In the genomic region with DNA sequence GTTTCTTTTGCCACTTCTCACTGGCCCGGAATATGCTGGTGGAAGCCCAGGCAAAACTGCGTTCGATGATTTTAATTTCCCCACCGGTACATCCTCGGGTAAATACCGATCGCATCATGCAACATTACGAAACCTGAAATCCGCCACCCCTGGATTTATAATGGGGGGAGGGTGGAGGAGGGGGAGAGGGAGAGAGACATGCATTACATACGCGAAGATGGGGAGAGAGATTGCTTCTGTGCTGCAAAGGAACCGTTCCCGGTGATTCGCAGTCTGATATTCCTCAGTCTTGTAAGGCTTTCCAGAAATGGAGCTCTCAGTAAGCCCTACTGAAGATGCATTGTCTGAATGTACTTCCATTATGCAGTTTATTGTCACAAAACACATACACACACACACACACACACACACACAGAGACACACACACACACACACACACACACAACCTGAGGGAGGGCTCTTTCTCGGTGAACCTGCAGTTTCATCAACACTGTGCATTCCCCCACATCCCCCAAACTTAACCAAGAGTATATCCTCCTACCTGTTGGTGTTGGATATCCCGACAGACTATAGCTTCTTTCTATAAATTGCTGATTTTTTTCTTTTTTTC, we compare ENCODE assay signal across 8 cellular contexts. TPM values are rescaled to one million over a fixed set of nuclear protein-coding genes. Genes with fewer than 3 reads are reported as not detected.
A peak's percentile ranks its signal among the peaks of the same experiment; 100 is the strongest.
DNase-seq lines count a peak whose midpoint lies in the region; ATAC-seq and TF ChIP-seq lines count a peak whose summit lies in the region.

No MANE protein-coding gene starts in this region.

- H3K4me3 ChIP-seq in mammary epithelial cell (replicated peaks in 1 of 3; ENCODE audit: insufficient read depth in 1 of 3, low read depth in 2 of 3, low read length in 3 of 3) (peak overlapping the region; percentile 3 to 45 (median 39)), muscle layer of duodenum (ENCODE audit: low read depth in 1 of 2, low read length in 2 of 2) (peak overlapping the region; percentile 56 to 70), tibial nerve (peak overlapping the region in 2 of 4 donors; percentile 11 to 60)

- H3K4me1 ChIP-seq in mammary epithelial cell (ENCODE audit: insufficient read depth, low read length) (peaks cover 11% of the 10 kb centered on the region), muscle layer of duodenum (ENCODE audit: control insufficient read depth in 1 of 2, insufficient read depth in 2 of 2, low read length in 2 of 2) (peaks cover 0 to 14% of the 10 kb centered on the region in 2 donors), tibial nerve (peaks cover 0 to 21% (median 0%) of the 10 kb centered on the region in 4 donors)

- no peak overlapping the region for H3K27ac Mint-ChIP-seq in activated CD4-positive, alpha-beta T cell treated with anti-CD3 and anti-CD28 coated beads, Interleukin-2, amount 10 ng/mL, durations not matched to agents 24 days and 14 days
- H3K27ac Mint-ChIP-seq in activated CD4-positive, alpha-beta T cell treated with anti-CD3 and anti-CD28 coated beads, Interleukin-2, amount 10 ng/mL, durations not matched to agents 7 days and 5 days, result no peak overlapping the region

- H3K79me2 ChIP-seq in mammary epithelial cell (ENCODE audit: insufficient read depth, low read length), result no peaks in the 10 kb centered on the region

- H3K9me3 ChIP-seq in mammary epithelial cell (replicated peaks; ENCODE audit: insufficient read depth, low read length) (no peaks in the 10 kb centered on the region), muscle layer of duodenum (ENCODE audit: control insufficient read depth in 1 of 2, low read length in 2 of 2) (no peaks in the 10 kb centered on the region), tibial nerve (no peaks in the 10 kb centered on the region)

- POLR2A ChIA-PET in activated CD4-positive, alpha-beta T cell treated with anti-CD3 and anti-CD28 coated beads, Interleukin-2, amount 10 ng/mL, durations not matched to agents 7 days and 5 days (lab: Charles Lee), result no interaction called here

- CTCF ChIA-PET in activated CD4-positive, alpha-beta T cell treated with anti-CD3 and anti-CD28 coated beads, Interleukin-2, amount 10 ng/mL, durations not matched to agents 7 days and 5 days (lab: Charles Lee), result interaction anchor here (0.7 kb wide), 1 partner anchor 11 kb away, joined by 4 read pairs; no protein-coding TSS in a partner anchor
- CTCF ChIA-PET in mammary epithelial cell (lab: Charles Lee; ENCODE audit: low non-redundant PET), result no interaction called here

- H2AFZ ChIP-seq in mammary epithelial cell (ENCODE audit: low read depth, low read length), result peak overlapping the region; percentile 91

- dilution Hi-C loops in mammary epithelial cell (cut with HindIII; ENCODE audit: low sequenced_read_pairs), result no loop called here

- in situ Hi-C loops in mammary epithelial cell (cut with MboI; ENCODE audit: low sequenced_read_pairs in 2 of 2), result no loop called here

- TF ChIP-seq CTCF in mammary epithelial cell (conservative IDR thresholded peaks at IDR 0.05 in 1 of 2, IDR thresholded peaks at IDR 0.05 in 1 of 2; ENCODE audit: extremely low read depth in 1 of 2, insufficient read depth in 1 of 2, low read depth in 1 of 2, low read length in 2 of 2) (no peak), tibial nerve (IDR thresholded peaks at IDR 0.05) (no peak)

- 4% methylated on average over 14 of the region's 16 CpGs for WGBS in mammary epithelial cell (ENCODE audit: low coverage, missing lambda C conversion rate)
- WGBS in tibial nerve, 2 donors, result 22 to 37% methylated on average over 16 of the region's 16 CpGs

- no peak for TF ChIP-seq EP300 in tibial nerve (IDR thresholded peaks at IDR 0.05)

- no peaks in the 10 kb centered on the region for H4K20me1 ChIP-seq in mammary epithelial cell (ENCODE audit: insufficient read depth, low read length)

- intact Hi-C loops in activated CD4-positive, alpha-beta T cell treated with anti-CD3 and anti-CD28 coated beads, Interleukin-2, amount 10 ng/mL, durations not matched to agents 24 days and 14 days (cut with micrococcal nuclease), result no loop called here
- intact Hi-C loops in mammary epithelial cell (cut with micrococcal nuclease), result no loop called here

- H3K4me1 Mint-ChIP-seq in activated CD4-positive, alpha-beta T cell treated with anti-CD3 and anti-CD28 coated beads, Interleukin-2, amount 10 ng/mL, durations not matched to agents 24 days and 14 days, result peaks cover 4% of the 10 kb centered on the region
- H3K4me1 Mint-ChIP-seq in activated CD4-positive, alpha-beta T cell treated with anti-CD3 and anti-CD28 coated beads, Interleukin-2, amount 10 ng/mL, durations not matched to agents 7 days and 5 days, result peaks cover 2% of the 10 kb centered on the region

- H3K27me3 ChIP-seq in mammary epithelial cell (ENCODE audit: insufficient read depth, low read length) (peaks cover 4% of the 10 kb centered on the region), muscle layer of duodenum (ENCODE audit: low read depth, low read length) (no peaks in the 10 kb centered on the region), tibial nerve (no peaks in the 10 kb centered on the region)

- no peak for TF ChIP-seq POLR2A in tibial nerve (IDR thresholded peaks at IDR 0.05)

- ATAC-seq in GM18498 (IDR thresholded peaks at IDR 0.05; ENCODE audit: unreplicated experiment), result no peak

- no TSS peak for BruUV-seq in mammary epithelial cell (replicated peaks; lab: Mats Ljungman, UMichigan)

- H3K27me3 Mint-ChIP-seq in activated CD4-positive, alpha-beta T cell treated with anti-CD3 and anti-CD28 coated beads, Interleukin-2, amount 10 ng/mL, durations not matched to agents 24 days and 14 days, result peaks cover 43% of the 10 kb centered on the region
- peaks cover 44% of the 10 kb centered on the region for H3K27me3 Mint-ChIP-seq in activated CD4-positive, alpha-beta T cell treated with anti-CD3 and anti-CD28 coated beads, Interleukin-2, amount 10 ng/mL, durations not matched to agents 7 days and 5 days

- H3K9me3 Mint-ChIP-seq in activated CD4-positive, alpha-beta T cell treated with anti-CD3 and anti-CD28 coated beads, Interleukin-2, amount 10 ng/mL, durations not matched to agents 24 days and 14 days, result no peaks in the 10 kb centered on the region
- no peaks in the 10 kb centered on the region for H3K9me3 Mint-ChIP-seq in activated CD4-positive, alpha-beta T cell treated with anti-CD3 and anti-CD28 coated beads, Interleukin-2, amount 10 ng/mL, durations not matched to agents 7 days and 5 days

- no peaks in the 10 kb centered on the region for H3K36me3 ChIP-seq in mammary epithelial cell (ENCODE audit: insufficient read depth, low read length)
- no peaks in the 10 kb centered on the region for H3K36me3 ChIP-seq in muscle layer of duodenum (ENCODE audit: control insufficient read depth in 1 of 2, insufficient read depth in 2 of 2, low read length in 2 of 2)
- no peaks in the 10 kb centered on the region for H3K36me3 ChIP-seq in tibial nerve

- H3K27ac ChIP-seq in mammary epithelial cell (ENCODE audit: insufficient read depth, low read depth, low read length) (no peak overlapping the region), muscle layer of duodenum (ENCODE audit: low read length) (no peak overlapping the region), tibial nerve (no peak overlapping the region)

- H3K4me2 ChIP-seq in mammary epithelial cell (ENCODE audit: insufficient read depth, low read depth, low read length), result peak overlapping the region; percentile 73

- peak overlapping the region; percentile 46 for H3K4me3 Mint-ChIP-seq in activated CD4-positive, alpha-beta T cell treated with anti-CD3 and anti-CD28 coated beads, Interleukin-2, amount 10 ng/mL, durations not matched to agents 24 days and 14 days
- no peak overlapping the region for H3K4me3 Mint-ChIP-seq in activated CD4-positive, alpha-beta T cell treated with anti-CD3 and anti-CD28 coated beads, Interleukin-2, amount 10 ng/mL, durations not matched to agents 7 days and 5 days

- no peak overlapping the region for H3K9ac ChIP-seq in mammary epithelial cell (ENCODE audit: insufficient read depth, low read length)

- DNase-seq in activated CD4-positive, alpha-beta T cell treated with anti-CD3 and anti-CD28 coated beads, Interleukin-2, amount 10 ng/mL, durations not matched to agents 24 days and 14 days, result no peak
- no peak for DNase-seq in activated CD4-positive, alpha-beta T cell treated with anti-CD3 and anti-CD28 coated beads, Interleukin-2, amount 10 ng/mL, durations not matched to agents 7 days and 5 days
- DNase-seq in NCI-H1417 (lab: John Stamatoyannopoulos, UW) (peak; percentile 33 to 87 (median 68)), mammary epithelial cell (no peak), tibial nerve (ENCODE audit: low spot score in 2 of 2) (no peak), RPMI8226 (no peak)

- no peaks in the 10 kb centered on the region for H3K36me3 Mint-ChIP-seq in activated CD4-positive, alpha-beta T cell treated with anti-CD3 and anti-CD28 coated beads, Interleukin-2, amount 10 ng/mL, durations not matched to agents 24 days and 14 days (ENCODE audit: low read depth)
- H3K36me3 Mint-ChIP-seq in activated CD4-positive, alpha-beta T cell treated with anti-CD3 and anti-CD28 coated beads, Interleukin-2, amount 10 ng/mL, durations not matched to agents 7 days and 5 days (ENCODE audit: low read depth), result no peaks in the 10 kb centered on the region

RNA-seq across cellular contexts. Expression of a gene that starts 0.7 kb away (rescaled TPM):
- total RNA-seq in activated CD4-positive, alpha-beta T cell treated with anti-CD3 and anti-CD28 coated beads, Interleukin-2, amount 10 ng/mL, durations not matched to agents 24 days and 14 days, result not detected in 2 replicates
- not detected for total RNA-seq in activated CD4-positive, alpha-beta T cell treated with anti-CD3 and anti-CD28 coated beads, Interleukin-2, amount 10 ng/mL, durations not matched to agents 7 days and 5 days
- total RNA-seq in mammary epithelial cell (1 to 10 TPM; 1.1 to 2.2 TPM), tibial nerve (1 to 10 TPM in 1 of 4 donors, under 1 TPM in 1, not detected in 2; 0.90 to 2.8 TPM)
- 0.15 TPM for polyA plus RNA-seq in mammary epithelial cell
- not detected for polyA minus RNA-seq in mammary epithelial cell

RNA-seq across cellular contexts. Expression of a gene that starts 32.5 kb away (rescaled TPM):
- total RNA-seq in activated CD4-positive, alpha-beta T cell treated with anti-CD3 and anti-CD28 coated beads, Interleukin-2, amount 10 ng/mL, durations not matched to agents 24 days and 14 days, result 35.0 and 37.7 TPM in 2 replicates
- 10 to 100 TPM; 15.5 to 23.0 TPM for total RNA-seq in activated CD4-positive, alpha-beta T cell treated with anti-CD3 and anti-CD28 coated beads, Interleukin-2, amount 10 ng/mL, durations not matched to agents 7 days and 5 days
- total RNA-seq in mammary epithelial cell (10 to 100 TPM; 44.1 to 80.5 TPM), tibial nerve (10 to 100 TPM; 17.8 to 42.4 (median 25.0) TPM)
- 46.2 TPM for polyA plus RNA-seq in mammary epithelial cell
- polyA minus RNA-seq in mammary epithelial cell, result 22.0 TPM

Comparison
In these comparisons a context has a peak if more than half of its experiments do, and no peak if none do; other contexts are left out.
1. DNase-seq: peak in NCI-H1417 (3 of 3); none in activated CD4-positive, alpha-beta T cell treated with anti-CD3 and anti-CD28 coated beads, Interleukin-2, amount 10 ng/mL, durations not matched to agents 24 days and 14 days (single experiment), activated CD4-positive, alpha-beta T cell treated with anti-CD3 and anti-CD28 coated beads, Interleukin-2, amount 10 ng/mL, durations not matched to agents 7 days and 5 days (single experiment), mammary epithelial cell (single experiment), tibial nerve (0 of 2) and RPMI8226 (single experiment).